Comparison of ENCODE assay signal across 11 cellular contexts in genomic region chr11:17986007-17986710, GRCh38. TPM values are rescaled to one million over a fixed set of nuclear protein-coding genes. Genes with fewer than 3 reads are reported as not detected.
DNase-seq lines count a peak whose midpoint lies in the region; ATAC-seq and TF ChIP-seq lines count a peak whose summit lies in the region.
"Had no signal": no experiment of that assay in that cellular context is flagged by ENCODE, and none has a peak within 500 bp of the region (broad histone marks: within the 10 kb centered on the region; RNA-seq: fewer than 3 reads in every experiment).

No MANE protein-coding gene starts in this region.

- no peak overlapping the region for H3K4me3 ChIP-seq in esophagus (ENCODE audit: low read depth in 1 of 2, low read length in 2 of 2)
- no peak overlapping the region for H3K4me3 ChIP-seq in prostate gland
- no peak overlapping the region for H3K4me3 ChIP-seq in endodermal cell (ENCODE audit: low read length)

- H3K27ac ChIP-seq in esophagus (ENCODE audit: low read depth in 2 of 2, low read length in 1 of 2): peak overlapping the region; percentile 45 to 69
- no peak overlapping the region for H3K27ac ChIP-seq in prostate gland
- no peak overlapping the region for H3K27ac ChIP-seq in endodermal cell (ENCODE audit: low read depth, low read length)
- H3K27ac ChIP-seq: C4-2B had no signal

- TF ChIP-seq POLR2A in prostate gland (IDR thresholded peaks at IDR 0.05): no peak

- H3K27me3 ChIP-seq in esophagus (ENCODE audit: control insufficient read depth in 1 of 2, insufficient read depth in 2 of 2, low read length in 2 of 2) (no peaks in the 10 kb centered on the region), prostate gland (replicated peaks; ENCODE audit: insufficient read depth) (no peaks in the 10 kb centered on the region), endodermal cell (ENCODE audit: control insufficient read depth, insufficient read depth, low read length, poor library complexity, severe bottlenecking) (peaks cover 24% of the 10 kb centered on the region)

- intact Hi-C loops in prostate gland (cut with DNase I): no loop called here

- DNase-seq in AG09319 (ENCODE audit: extremely low read depth, low read depth) (peak; percentile 65), NCI-H226 (peak; percentile 72), omental fat pad (ENCODE audit: low spot score) (no peak), prostate gland (ENCODE audit: low spot score) (no peak), endodermal cell (no peak), NCI-H2107 treated with DMSO at 0.1 percent for 48 hours (lab: John Stamatoyannopoulos, UW; ENCODE audit: unreplicated experiment) (no peak)
- DNase-seq: NCI-H187, T-helper 17 cell had no signal

- H3K36me3 ChIP-seq in esophagus (ENCODE audit: control insufficient read depth in 2 of 2, insufficient read depth in 2 of 2, low read length in 1 of 2) (peaks cover 0 to 2% of the 10 kb centered on the region in 2 donors), prostate gland (no peaks in the 10 kb centered on the region), endodermal cell (ENCODE audit: control insufficient read depth, insufficient read depth, low read length) (peaks cover 10% of the 10 kb centered on the region)

- no peaks in the 10 kb centered on the region for H3K4me1 ChIP-seq in esophagus (ENCODE audit: control insufficient read depth in 2 of 2, insufficient read depth in 2 of 2, low read length in 1 of 2)
- H3K4me1 ChIP-seq in prostate gland (replicated peaks): no peaks in the 10 kb centered on the region
- H3K4me1 ChIP-seq in endodermal cell (ENCODE audit: control insufficient read depth, insufficient read depth, low read length): no peaks in the 10 kb centered on the region

- peaks cover 43% of the 10 kb centered on the region for H3K36me3 Mint-ChIP-seq in endodermal cell (ENCODE audit: low read depth)

- no peaks in the 10 kb centered on the region for H3K27me3 Mint-ChIP-seq in endodermal cell (ENCODE audit: insufficient read depth)
- H3K27me3 Mint-ChIP-seq: T-helper 17 cell had no signal

- no peak overlapping the region for H3K27ac Mint-ChIP-seq in endodermal cell
- H3K27ac Mint-ChIP-seq: T-helper 17 cell had no signal

- H3K4me3 Mint-ChIP-seq in endodermal cell: no peak overlapping the region
- H3K4me3 Mint-ChIP-seq: T-helper 17 cell had no signal

- no peak overlapping the region for H3K9ac ChIP-seq in endodermal cell (ENCODE audit: extremely low read depth, low read length, poor library complexity, severe bottlenecking)

- TF ChIP-seq CTCF in AG09319 (IDR thresholded peaks at IDR 0.05; ENCODE audit: low read depth, low read length) (no peak), omental fat pad (IDR thresholded peaks at IDR 0.05) (no peak), prostate gland (IDR thresholded peaks at IDR 0.05) (no peak), endodermal cell (conservative IDR thresholded peaks at IDR 0.05) (no peak)

- WGBS in esophagus, 2 donors: 31 to 54% methylated on average over 7 of the region's 7 CpGs
- WGBS in prostate gland: 29% methylated on average over 7 of the region's 7 CpGs
- WGBS in endodermal cell (ENCODE audit: insufficient coverage in 1 of 2, insufficient read length in 1 of 2), 2 experiments: 80 to 100% methylated on average over 4 to 7 of the region's 7 CpGs

- H3K9me3 ChIP-seq in esophagus (ENCODE audit: control insufficient read depth in 2 of 2, insufficient read depth in 1 of 2, low read depth in 1 of 2, low read length in 1 of 2): no peaks in the 10 kb centered on the region
- no peaks in the 10 kb centered on the region for H3K9me3 ChIP-seq in prostate gland
- no peaks in the 10 kb centered on the region for H3K9me3 ChIP-seq in endodermal cell (ENCODE audit: control insufficient read depth, low read length)

- ATAC-seq in omental fat pad (ENCODE audit: low FRiP score): peak; percentile 87
- no peak for ATAC-seq in HG02642 (IDR thresholded peaks at IDR 0.05; ENCODE audit: poor library complexity, unreplicated experiment)
- ATAC-seq: T-helper 17 cell had no signal

- H3K9me3 Mint-ChIP-seq in endodermal cell: no peaks in the 10 kb centered on the region

- H3K4me1 Mint-ChIP-seq in endodermal cell: peaks cover 3% of the 10 kb centered on the region

RNA-seq across cellular contexts. Expression of gene SERGEF, which starts 26.7 kb away (rescaled TPM):
- polyA plus RNA-seq in esophagus: 10 to 100 TPM; 17.2 to 39.3 TPM
- total RNA-seq in omental fat pad (10 to 100 TPM; 18.9 to 23.9 (median 20.6) TPM), prostate gland (10 to 100 TPM; 29.9 to 39.4 TPM), endodermal cell (10 to 100 TPM; 26.7 to 42.1 TPM)
- polyA plus RNA-seq in endodermal cell (2013, experiment 1 of 2): 20.3 TPM
- 17.6 TPM for polyA plus RNA-seq in endodermal cell (2013, experiment 2 of 2)

RNA-seq across cellular contexts. Expression of gene TPH1, which starts 59.9 kb away (rescaled TPM):
- polyA plus RNA-seq in esophagus: under 1 TPM; 0.08 to 0.26 TPM
- total RNA-seq in omental fat pad (under 1 TPM; 0.19 to 0.47 (median 0.31) TPM), prostate gland (1 to 10 TPM in 1 of 2 donors, under 1 TPM in 1; 0.97 to 3.6 TPM), endodermal cell (under 1 TPM; 0.24 to 0.31 TPM)
- polyA plus RNA-seq in endodermal cell (2013, experiment 1 of 2): 0.18 TPM
- polyA plus RNA-seq in endodermal cell (2013, experiment 2 of 2): 0.12 TPM

Comparison
In these comparisons a context has a peak if more than half of its experiments do, and no peak if none do; other contexts are left out.
1. DNase-seq: peak in AG09319 (single experiment) and NCI-H226 (single experiment); none in omental fat pad (single experiment), prostate gland (single experiment), endodermal cell (single experiment) and NCI-H2107 treated with DMSO at 0.1 percent for 48 hours (single experiment).
2. H3K27ac ChIP-seq: peak in esophagus (2 of 2); none in prostate gland (0 of 2) and endodermal cell (single experiment).